In genomic region chr12:114655934-114656697, GRCh38 we compare ENCODE assay signal across 1 cellular context.
A peak's percentile ranks its signal among the peaks of the same experiment; 100 is the strongest.
TF ChIP-seq lines count a peak whose summit lies in the region.

No MANE protein-coding gene starts in this region.

TF ChIP-seq in HepG2, 621 proteins besides CTCF, POLR2A, EP300 and RAD21 (continued from another document and continues in another):
- TF ChIP-seq TBL1XR1 (IDR thresholded peaks at IDR 0.05; ENCODE audit: borderline replicate concordance, low read length, partially characterized antibody) (peak; percentile 85), ESRRA (CRISPR knock-in tag; IDR thresholded peaks at IDR 0.05; ENCODE audit: low read depth) (0 out of 2 replicates have a peak, but pooled peaks have one; percentile 14), MEF2D (CRISPR knock-in tag; IDR thresholded peaks at IDR 0.05) (peak; percentile 63; the same call in 1 of the 2 replicates), THYN1 (CRISPR knock-in tag; IDR thresholded peaks at IDR 0.05; ENCODE audit: borderline replicate concordance, low read depth) (no peak), NFE2L2 (IDR thresholded peaks at IDR 0.05; ENCODE audit: low read length) (no peak), RELA (CRISPR knock-in tag; IDR thresholded peaks at IDR 0.05) (no peak), HOXA7 (CRISPR knock-in tag; IDR thresholded peaks at IDR 0.05) (no peak), ARNT (IDR thresholded peaks at IDR 0.05) (no peak), YY1 (IDR thresholded peaks at IDR 0.05; ENCODE audit: insufficient read depth, insufficient replicate concordance, low read depth, low read length) (peak; percentile 46), ZNF337 (CRISPR knock-in tag; IDR thresholded peaks at IDR 0.05; ENCODE audit: borderline replicate concordance, low read depth) (no peak), ZFP41 (CRISPR knock-in tag; IDR thresholded peaks at IDR 0.05; ENCODE audit: borderline replicate concordance) (no peak), RFXAP (CRISPR knock-in tag; IDR thresholded peaks at IDR 0.05; ENCODE audit: borderline replicate concordance) (no peak), ZNF878 (CRISPR knock-in tag; IDR thresholded peaks at IDR 0.05) (no peak), HOXD1 (CRISPR knock-in tag; IDR thresholded peaks at IDR 0.05) (no peak), ZBTB43 (CRISPR knock-in tag; conservative IDR thresholded peaks at IDR 0.05) (no peak), JARID2 (CRISPR knock-in tag; IDR thresholded peaks at IDR 0.05; ENCODE audit: insufficient replicate concordance) (no peak), TMF1 (CRISPR knock-in tag; IDR thresholded peaks at IDR 0.05; ENCODE audit: low read depth) (no peak), HOXA5 (CRISPR knock-in tag; IDR thresholded peaks at IDR 0.05) (no peak), ZNF512 (CRISPR knock-in tag; IDR thresholded peaks at IDR 0.05) (peak; percentile 94), ZNF780A (CRISPR knock-in tag; IDR thresholded peaks at IDR 0.05) (0 out of 2 replicates have a peak, but pooled peaks have one; percentile 13), ZNF34 (CRISPR knock-in tag; IDR thresholded peaks at IDR 0.05; ENCODE audit: borderline replicate concordance) (no peak), GFI1 (CRISPR knock-in tag; IDR thresholded peaks at IDR 0.05; ENCODE audit: borderline replicate concordance) (no peak), ZNF251 (CRISPR knock-in tag; IDR thresholded peaks at IDR 0.05) (no peak), MLLT10 (CRISPR knock-in tag; IDR thresholded peaks at IDR 0.05) (no peak), TCF7L2 (IDR thresholded peaks at IDR 0.05; ENCODE audit: low read depth, low read length) (peak; percentile 73), MAFG (CRISPR knock-in tag; IDR thresholded peaks at IDR 0.05) (no peak), MYNN (CRISPR knock-in tag; IDR thresholded peaks at IDR 0.05; ENCODE audit: low read depth) (no peak), SKIL (CRISPR knock-in tag; IDR thresholded peaks at IDR 0.05; ENCODE audit: borderline replicate concordance) (peak; percentile 90), ETS1 (CRISPR knock-in tag; IDR thresholded peaks at IDR 0.05) (no peak), CREB1 (IDR thresholded peaks at IDR 0.05) (no peak), CREB1 (CRISPR knock-in tag; IDR thresholded peaks at IDR 0.05) (peak; percentile 72; the same call in 1 of the 2 replicates), ZNF510 (CRISPR knock-in tag; IDR thresholded peaks at IDR 0.05; ENCODE audit: low read depth) (no peak), ZSCAN21 (CRISPR knock-in tag; IDR thresholded peaks at IDR 0.05; ENCODE audit: borderline replicate concordance) (no peak), MAZ (IDR thresholded peaks at IDR 0.05; ENCODE audit: borderline replicate concordance, low read depth, low read length) (no peak), MAZ (CRISPR knock-in tag; IDR thresholded peaks at IDR 0.05; ENCODE audit: low read depth) (no peak), MED13 (CRISPR knock-in tag; IDR thresholded peaks at IDR 0.05) (peak; percentile 66; the same call in 1 of the 2 replicates), ZNF703 (CRISPR knock-in tag; IDR thresholded peaks at IDR 0.05; ENCODE audit: borderline replicate concordance) (peak; percentile 18; the same call in 1 of the 2 replicates), KLF11 (CRISPR knock-in tag; IDR thresholded peaks at IDR 0.05) (no peak), PBX2 (CRISPR knock-in tag; IDR thresholded peaks at IDR 0.05) (0 out of 2 replicates have a peak, but pooled peaks have one; percentile 11), HOXA3 (CRISPR knock-in tag; IDR thresholded peaks at IDR 0.05) (peak; percentile 94), ZNF20 (CRISPR knock-in tag; IDR thresholded peaks at IDR 0.05) (no peak), CHD2 (IDR thresholded peaks at IDR 0.05; ENCODE audit: low read depth, low read length) (no peak), ZBTB38 (CRISPR knock-in tag; IDR thresholded peaks at IDR 0.05) (no peak)
- TF ChIP-seq, protein P1, sequence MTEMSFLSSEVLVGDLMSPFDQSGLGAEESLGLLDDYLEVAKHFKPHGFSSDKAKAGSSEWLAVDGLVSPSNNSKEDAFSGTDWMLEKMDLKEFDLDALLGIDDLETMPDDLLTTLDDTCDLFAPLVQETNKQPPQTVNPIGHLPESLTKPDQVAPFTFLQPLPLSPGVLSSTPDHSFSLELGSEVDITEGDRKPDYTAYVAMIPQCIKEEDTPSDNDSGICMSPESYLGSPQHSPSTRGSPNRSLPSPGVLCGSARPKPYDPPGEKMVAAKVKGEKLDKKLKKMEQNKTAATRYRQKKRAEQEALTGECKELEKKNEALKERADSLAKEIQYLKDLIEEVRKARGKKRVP (CRISPR knock-in tag; IDR thresholded peaks at IDR 0.05), result peak in 1 of 2 experiments; percentile 89; a peak in 2 of 4 replicates
- TF ChIP-seq, protein P2, sequence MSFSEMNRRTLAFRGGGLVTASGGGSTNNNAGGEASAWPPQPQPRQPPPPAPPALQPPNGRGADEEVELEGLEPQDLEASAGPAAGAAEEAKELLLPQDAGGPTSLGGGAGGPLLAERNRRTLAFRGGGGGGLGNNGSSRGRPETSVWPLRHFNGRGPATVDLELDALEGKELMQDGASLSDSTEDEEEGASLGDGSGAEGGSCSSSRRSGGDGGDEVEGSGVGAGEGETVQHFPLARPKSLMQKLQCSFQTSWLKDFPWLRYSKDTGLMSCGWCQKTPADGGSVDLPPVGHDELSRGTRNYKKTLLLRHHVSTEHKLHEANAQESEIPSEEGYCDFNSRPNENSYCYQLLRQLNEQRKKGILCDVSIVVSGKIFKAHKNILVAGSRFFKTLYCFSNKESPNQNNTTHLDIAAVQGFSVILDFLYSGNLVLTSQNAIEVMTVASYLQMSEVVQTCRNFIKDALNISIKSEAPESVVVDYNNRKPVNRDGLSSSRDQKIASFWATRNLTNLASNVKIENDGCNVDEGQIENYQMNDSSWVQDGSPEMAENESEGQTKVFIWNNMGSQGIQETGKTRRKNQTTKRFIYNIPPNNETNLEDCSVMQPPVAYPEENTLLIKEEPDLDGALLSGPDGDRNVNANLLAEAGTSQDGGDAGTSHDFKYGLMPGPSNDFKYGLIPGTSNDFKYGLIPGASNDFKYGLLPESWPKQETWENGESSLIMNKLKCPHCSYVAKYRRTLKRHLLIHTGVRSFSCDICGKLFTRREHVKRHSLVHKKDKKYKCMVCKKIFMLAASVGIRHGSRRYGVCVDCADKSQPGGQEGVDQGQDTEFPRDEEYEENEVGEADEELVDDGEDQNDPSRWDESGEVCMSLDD (CRISPR knock-in tag; IDR thresholded peaks at IDR 0.05; ENCODE audit: borderline replicate concordance), result no peak; the same call in 1 of the 2 replicates
- TF ChIP-seq, protein P3, sequence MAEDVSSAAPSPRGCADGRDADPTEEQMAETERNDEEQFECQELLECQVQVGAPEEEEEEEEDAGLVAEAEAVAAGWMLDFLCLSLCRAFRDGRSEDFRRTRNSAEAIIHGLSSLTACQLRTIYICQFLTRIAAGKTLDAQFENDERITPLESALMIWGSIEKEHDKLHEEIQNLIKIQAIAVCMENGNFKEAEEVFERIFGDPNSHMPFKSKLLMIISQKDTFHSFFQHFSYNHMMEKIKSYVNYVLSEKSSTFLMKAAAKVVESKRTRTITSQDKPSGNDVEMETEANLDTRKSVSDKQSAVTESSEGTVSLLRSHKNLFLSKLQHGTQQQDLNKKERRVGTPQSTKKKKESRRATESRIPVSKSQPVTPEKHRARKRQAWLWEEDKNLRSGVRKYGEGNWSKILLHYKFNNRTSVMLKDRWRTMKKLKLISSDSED (CRISPR knock-in tag; IDR thresholded peaks at IDR 0.05), result no peak
- TF ChIP-seq, protein P4, sequence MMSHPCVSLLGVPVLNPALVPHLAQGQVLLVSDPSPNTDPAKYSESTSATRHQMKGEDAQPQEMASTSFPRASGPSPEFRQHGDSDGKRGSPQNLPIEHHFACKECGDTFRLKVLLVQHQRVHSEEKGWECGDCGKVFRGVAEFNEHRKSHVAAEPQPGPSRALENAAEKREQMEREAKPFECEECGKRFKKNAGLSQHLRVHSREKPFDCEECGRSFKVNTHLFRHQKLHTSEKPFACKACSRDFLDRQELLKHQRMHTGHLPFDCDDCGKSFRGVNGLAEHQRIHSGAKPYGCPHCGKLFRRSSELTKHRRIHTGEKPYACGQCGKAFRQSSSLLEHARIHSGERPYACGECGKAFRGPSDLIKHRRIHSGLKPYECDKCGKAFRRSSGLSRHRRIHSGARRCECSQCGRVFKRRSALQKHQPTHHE (CRISPR knock-in tag; IDR thresholded peaks at IDR 0.05; ENCODE audit: borderline replicate concordance), result no peak
- TF ChIP-seq, protein P5, sequence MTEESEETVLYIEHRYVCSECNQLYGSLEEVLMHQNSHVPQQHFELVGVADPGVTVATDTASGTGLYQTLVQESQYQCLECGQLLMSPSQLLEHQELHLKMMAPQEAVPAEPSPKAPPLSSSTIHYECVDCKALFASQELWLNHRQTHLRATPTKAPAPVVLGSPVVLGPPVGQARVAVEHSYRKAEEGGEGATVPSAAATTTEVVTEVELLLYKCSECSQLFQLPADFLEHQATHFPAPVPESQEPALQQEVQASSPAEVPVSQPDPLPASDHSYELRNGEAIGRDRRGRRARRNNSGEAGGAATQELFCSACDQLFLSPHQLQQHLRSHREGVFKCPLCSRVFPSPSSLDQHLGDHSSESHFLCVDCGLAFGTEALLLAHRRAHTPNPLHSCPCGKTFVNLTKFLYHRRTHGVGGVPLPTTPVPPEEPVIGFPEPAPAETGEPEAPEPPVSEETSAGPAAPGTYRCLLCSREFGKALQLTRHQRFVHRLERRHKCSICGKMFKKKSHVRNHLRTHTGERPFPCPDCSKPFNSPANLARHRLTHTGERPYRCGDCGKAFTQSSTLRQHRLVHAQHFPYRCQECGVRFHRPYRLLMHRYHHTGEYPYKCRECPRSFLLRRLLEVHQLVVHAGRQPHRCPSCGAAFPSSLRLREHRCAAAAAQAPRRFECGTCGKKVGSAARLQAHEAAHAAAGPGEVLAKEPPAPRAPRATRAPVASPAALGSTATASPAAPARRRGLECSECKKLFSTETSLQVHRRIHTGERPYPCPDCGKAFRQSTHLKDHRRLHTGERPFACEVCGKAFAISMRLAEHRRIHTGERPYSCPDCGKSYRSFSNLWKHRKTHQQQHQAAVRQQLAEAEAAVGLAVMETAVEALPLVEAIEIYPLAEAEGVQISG (CRISPR knock-in tag; IDR thresholded peaks at IDR 0.05), result peak; percentile 55; the same call in 1 of the 2 replicates
- TF ChIP-seq, protein P6, sequence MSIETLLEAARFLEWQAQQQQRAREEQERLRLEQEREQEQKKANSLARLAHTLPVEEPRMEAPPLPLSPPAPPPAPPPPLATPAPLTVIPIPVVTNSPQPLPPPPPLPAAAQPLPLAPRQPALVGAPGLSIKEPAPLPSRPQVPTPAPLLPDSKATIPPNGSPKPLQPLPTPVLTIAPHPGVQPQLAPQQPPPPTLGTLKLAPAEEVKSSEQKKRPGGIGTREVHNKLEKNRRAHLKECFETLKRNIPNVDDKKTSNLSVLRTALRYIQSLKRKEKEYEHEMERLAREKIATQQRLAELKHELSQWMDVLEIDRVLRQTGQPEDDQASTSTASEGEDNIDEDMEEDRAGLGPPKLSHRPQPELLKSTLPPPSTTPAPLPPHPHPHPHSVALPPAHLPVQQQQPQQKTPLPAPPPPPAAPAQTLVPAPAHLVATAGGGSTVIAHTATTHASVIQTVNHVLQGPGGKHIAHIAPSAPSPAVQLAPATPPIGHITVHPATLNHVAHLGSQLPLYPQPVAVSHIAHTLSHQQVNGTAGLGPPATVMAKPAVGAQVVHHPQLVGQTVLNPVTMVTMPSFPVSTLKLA (IDR thresholded peaks at IDR 0.05), result no peak
